1 cellular context compared by ENCODE assay signal in the genomic region with DNA sequence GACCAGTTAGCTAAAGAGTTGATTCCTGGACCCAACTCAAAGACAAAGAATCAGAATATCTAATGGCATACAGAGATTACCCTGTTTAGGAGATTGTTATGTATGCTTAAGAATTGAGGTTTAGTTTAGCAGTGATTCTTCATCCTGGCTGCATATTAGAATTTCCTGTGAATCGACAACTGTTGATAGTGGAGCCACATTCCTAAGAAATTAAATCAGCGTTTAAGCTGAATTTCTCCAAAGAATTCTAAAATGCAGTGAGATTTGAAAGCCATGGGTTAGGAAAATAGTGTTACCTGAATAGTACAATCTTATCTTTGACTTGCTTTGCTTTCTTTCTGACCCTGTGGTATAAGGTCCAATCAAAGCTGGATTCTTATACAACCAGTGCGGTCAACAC.
TF ChIP-seq lines count a peak whose summit lies in the region.

No MANE protein-coding gene starts in this region.

TF ChIP-seq in IMR-90, 13 proteins besides CTCF, POLR2A, EP300 and RAD21 (continued from another document):
- TF ChIP-seq SMC3 (IDR thresholded peaks at IDR 0.05; ENCODE audit: low read depth, low read length), result no peak
- TF ChIP-seq, protein P1, sequence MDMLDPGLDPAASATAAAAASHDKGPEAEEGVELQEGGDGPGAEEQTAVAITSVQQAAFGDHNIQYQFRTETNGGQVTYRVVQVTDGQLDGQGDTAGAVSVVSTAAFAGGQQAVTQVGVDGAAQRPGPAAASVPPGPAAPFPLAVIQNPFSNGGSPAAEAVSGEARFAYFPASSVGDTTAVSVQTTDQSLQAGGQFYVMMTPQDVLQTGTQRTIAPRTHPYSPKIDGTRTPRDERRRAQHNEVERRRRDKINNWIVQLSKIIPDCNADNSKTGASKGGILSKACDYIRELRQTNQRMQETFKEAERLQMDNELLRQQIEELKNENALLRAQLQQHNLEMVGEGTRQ (IDR thresholded peaks at IDR 0.05; ENCODE audit: low read depth, low read length), result no peak
